1 cellular context compared by ENCODE assay signal in the genomic region with DNA sequence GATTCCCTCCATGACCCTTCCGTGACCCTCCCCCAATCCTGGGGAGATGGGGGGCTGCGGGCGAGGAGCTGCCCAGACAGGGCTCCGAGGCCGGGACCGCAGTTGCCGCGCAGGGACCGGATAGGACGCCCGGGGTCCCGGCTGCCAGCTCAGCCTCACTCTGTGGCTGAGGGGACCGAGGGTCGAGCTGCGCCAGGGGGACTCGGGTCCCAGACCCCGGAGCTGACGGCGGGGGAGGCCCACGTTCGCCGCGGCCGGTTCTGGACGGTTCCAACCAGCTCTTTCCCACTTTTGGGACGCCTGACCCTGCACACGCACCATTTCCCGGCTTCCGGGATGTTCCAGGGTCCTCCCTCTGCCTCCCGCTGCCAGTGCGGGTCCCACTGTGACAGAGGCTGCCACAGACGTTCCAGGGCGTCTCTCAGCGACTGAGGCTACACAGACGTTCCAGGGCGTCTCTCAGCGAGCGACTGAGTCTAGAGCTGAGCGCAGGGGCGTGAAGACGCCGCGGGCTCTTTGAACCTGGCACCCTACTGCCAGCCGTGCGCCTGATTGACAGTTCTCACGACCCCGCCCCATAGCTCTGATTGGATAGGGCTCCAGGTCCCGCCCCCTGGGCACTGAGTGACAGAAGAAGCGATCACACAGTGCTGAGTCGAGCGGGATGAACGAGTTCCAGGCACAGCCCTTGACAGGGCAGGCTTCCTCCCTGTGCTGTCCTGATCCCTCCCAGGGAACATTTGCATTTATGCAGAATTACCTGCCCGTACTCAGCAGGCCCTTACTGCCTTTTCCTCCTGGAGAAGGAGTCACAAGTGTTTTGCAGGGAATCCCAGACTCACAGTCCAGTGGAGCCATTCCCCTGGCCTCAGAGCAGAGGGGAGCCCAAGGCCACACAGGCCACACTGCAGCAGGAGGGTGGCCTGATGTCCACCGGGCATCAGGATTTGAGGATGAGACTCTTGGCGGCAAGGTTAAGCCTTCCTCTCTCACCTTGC.
TF ChIP-seq lines count a peak whose summit lies in the region.

TSS of gene ZNF563 (minus strand) at position 472 of the 998 bp plus-strand sequence. CDS start at position 321, 151 bp downstream.

TF ChIP-seq in HepG2, 621 proteins besides CTCF, POLR2A, EP300 and RAD21 (continued from another document and continues in another):
- TF ChIP-seq, protein P1, sequence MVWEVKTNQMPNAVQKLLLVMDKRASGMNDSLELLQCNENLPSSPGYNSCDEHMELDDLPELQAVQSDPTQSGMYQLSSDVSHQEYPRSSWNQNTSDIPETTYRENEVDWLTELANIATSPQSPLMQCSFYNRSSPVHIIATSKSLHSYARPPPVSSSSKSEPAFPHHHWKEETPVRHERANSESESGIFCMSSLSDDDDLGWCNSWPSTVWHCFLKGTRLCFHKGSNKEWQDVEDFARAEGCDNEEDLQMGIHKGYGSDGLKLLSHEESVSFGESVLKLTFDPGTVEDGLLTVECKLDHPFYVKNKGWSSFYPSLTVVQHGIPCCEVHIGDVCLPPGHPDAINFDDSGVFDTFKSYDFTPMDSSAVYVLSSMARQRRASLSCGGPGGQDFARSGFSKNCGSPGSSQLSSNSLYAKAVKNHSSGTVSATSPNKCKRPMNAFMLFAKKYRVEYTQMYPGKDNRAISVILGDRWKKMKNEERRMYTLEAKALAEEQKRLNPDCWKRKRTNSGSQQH (CRISPR knock-in tag; IDR thresholded peaks at IDR 0.05; ENCODE audit: low read depth) = peak; percentile 16; the same call in 1 of the 2 replicates
- TF ChIP-seq PCBP2 (optimal IDR thresholded peaks at IDR 0.05; ENCODE audit: low read depth, low read length, poor library complexity, severe bottlenecking) = no peak
- TF ChIP-seq, protein P2, sequence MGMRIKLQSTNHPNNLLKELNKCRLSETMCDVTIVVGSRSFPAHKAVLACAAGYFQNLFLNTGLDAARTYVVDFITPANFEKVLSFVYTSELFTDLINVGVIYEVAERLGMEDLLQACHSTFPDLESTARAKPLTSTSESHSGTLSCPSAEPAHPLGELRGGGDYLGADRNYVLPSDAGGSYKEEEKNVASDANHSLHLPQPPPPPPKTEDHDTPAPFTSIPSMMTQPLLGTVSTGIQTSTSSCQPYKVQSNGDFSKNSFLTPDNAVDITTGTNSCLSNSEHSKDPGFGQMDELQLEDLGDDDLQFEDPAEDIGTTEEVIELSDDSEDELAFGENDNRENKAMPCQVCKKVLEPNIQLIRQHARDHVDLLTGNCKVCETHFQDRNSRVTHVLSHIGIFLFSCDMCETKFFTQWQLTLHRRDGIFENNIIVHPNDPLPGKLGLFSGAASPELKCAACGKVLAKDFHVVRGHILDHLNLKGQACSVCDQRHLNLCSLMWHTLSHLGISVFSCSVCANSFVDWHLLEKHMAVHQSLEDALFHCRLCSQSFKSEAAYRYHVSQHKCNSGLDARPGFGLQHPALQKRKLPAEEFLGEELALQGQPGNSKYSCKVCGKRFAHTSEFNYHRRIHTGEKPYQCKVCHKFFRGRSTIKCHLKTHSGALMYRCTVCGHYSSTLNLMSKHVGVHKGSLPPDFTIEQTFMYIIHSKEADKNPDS (CRISPR knock-in tag; IDR thresholded peaks at IDR 0.05) = no peak
- peak; percentile 27; the same call in 1 of the 2 replicates for TF ChIP-seq ZKSCAN8 (CRISPR knock-in tag; IDR thresholded peaks at IDR 0.05; ENCODE audit: borderline replicate concordance)
- TF ChIP-seq DPF2 (CRISPR knock-in tag; IDR thresholded peaks at IDR 0.05; ENCODE audit: borderline replicate concordance, low read depth) = no peak
- 0 out of 2 replicates have a peak, but pooled peaks have one; percentile 68 for TF ChIP-seq NCOA1 (CRISPR knock-in tag; IDR thresholded peaks at IDR 0.05)
- 0 out of 2 replicates have a peak, but pooled peaks have one; percentile 50 for TF ChIP-seq ZC3H13 (CRISPR knock-in tag; IDR thresholded peaks at IDR 0.05)
- no peak for TF ChIP-seq ZNF441 (CRISPR knock-in tag; IDR thresholded peaks at IDR 0.05; ENCODE audit: borderline replicate concordance)
- TF ChIP-seq ZNF350 (CRISPR knock-in tag; IDR thresholded peaks at IDR 0.05; ENCODE audit: borderline replicate concordance, low read depth) = 0 out of 2 replicates have a peak, but pooled peaks have one; percentile 48
- no peak for TF ChIP-seq CENPX (CRISPR knock-in tag; IDR thresholded peaks at IDR 0.05)
- TF ChIP-seq ZNF772 (CRISPR knock-in tag; IDR thresholded peaks at IDR 0.05) = 0 out of 2 replicates have a peak, but pooled peaks have one; percentile 33
- TF ChIP-seq NCOA5 (CRISPR knock-in tag; IDR thresholded peaks at IDR 0.05) = no peak
- TF ChIP-seq ZNF282 (IDR thresholded peaks at IDR 0.05; ENCODE audit: partially characterized antibody) = no peak
- TF ChIP-seq ZNF674 (CRISPR knock-in tag; IDR thresholded peaks at IDR 0.05; ENCODE audit: low read depth) = no peak; the same call in 1 of the 2 replicates
- TF ChIP-seq, protein P3, sequence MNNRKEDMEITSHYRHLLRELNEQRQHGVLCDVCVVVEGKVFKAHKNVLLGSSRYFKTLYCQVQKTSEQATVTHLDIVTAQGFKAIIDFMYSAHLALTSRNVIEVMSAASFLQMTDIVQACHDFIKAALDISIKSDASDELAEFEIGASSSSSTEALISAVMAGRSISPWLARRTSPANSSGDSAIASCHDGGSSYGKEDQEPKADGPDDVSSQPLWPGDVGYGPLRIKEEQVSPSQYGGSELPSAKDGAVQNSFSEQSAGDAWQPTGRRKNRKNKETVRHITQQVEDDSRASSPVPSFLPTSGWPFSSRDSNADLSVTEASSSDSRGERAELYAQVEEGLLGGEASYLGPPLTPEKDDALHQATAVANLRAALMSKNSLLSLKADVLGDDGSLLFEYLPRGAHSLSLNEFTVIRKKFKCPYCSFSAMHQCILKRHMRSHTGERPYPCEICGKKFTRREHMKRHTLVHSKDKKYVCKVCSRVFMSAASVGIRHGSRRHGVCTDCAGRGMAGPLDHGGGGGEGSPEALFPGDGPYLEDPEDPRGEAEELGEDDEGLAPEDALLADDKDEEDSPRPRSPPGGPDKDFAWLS (CRISPR knock-in tag; IDR thresholded peaks at IDR 0.05; ENCODE audit: borderline replicate concordance) = no peak
- TF ChIP-seq, protein P4, sequence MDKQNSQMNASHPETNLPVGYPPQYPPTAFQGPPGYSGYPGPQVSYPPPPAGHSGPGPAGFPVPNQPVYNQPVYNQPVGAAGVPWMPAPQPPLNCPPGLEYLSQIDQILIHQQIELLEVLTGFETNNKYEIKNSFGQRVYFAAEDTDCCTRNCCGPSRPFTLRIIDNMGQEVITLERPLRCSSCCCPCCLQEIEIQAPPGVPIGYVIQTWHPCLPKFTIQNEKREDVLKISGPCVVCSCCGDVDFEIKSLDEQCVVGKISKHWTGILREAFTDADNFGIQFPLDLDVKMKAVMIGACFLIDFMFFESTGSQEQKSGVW (CRISPR knock-in tag; IDR thresholded peaks at IDR 0.05; ENCODE audit: borderline replicate concordance) = no peak
- TF ChIP-seq SNAPC4 (CRISPR knock-in tag; IDR thresholded peaks at IDR 0.05) = peak; percentile 88
- TF ChIP-seq NFYC (CRISPR knock-in tag; IDR thresholded peaks at IDR 0.05) = peak; percentile 95
- TF ChIP-seq PRMT3 (CRISPR knock-in tag; IDR thresholded peaks at IDR 0.05; ENCODE audit: borderline replicate concordance, low read depth) = no peak; the same call in 1 of the 2 replicates
- TF ChIP-seq HMG20A (CRISPR knock-in tag; IDR thresholded peaks at IDR 0.05; ENCODE audit: borderline replicate concordance) = no peak
- TF ChIP-seq GLI4 (CRISPR knock-in tag; IDR thresholded peaks at IDR 0.05; ENCODE audit: borderline replicate concordance) = no peak
- no peak for TF ChIP-seq ZNF841 (CRISPR knock-in tag; IDR thresholded peaks at IDR 0.05; ENCODE audit: borderline replicate concordance)
- TF ChIP-seq KDM4B (CRISPR knock-in tag; IDR thresholded peaks at IDR 0.05) = no peak; the same call in 1 of the 2 replicates
- peak; percentile 55; the same call in 1 of the 2 replicates for TF ChIP-seq GATA4 (IDR thresholded peaks at IDR 0.05; ENCODE audit: borderline replicate concordance, low read depth)
- TF ChIP-seq MIXL1 (CRISPR knock-in tag; IDR thresholded peaks at IDR 0.05) = peak; percentile 46; the same call in 1 of the 2 replicates
- TF ChIP-seq ATF2 (CRISPR knock-in tag; IDR thresholded peaks at IDR 0.05) = peak; percentile 71
- no peak for TF ChIP-seq ZNF484 (CRISPR knock-in tag; IDR thresholded peaks at IDR 0.05; ENCODE audit: borderline replicate concordance, low read depth)
- no peak for TF ChIP-seq MAFF (IDR thresholded peaks at IDR 0.05; ENCODE audit: low read depth, low read length)
- 0 out of 2 replicates have a peak, but pooled peaks have one; percentile 41 for TF ChIP-seq BRCA1 (CRISPR knock-in tag; IDR thresholded peaks at IDR 0.05)
- no peak; the same call in none of the 2 replicates for TF ChIP-seq MIER3 (CRISPR knock-in tag; IDR thresholded peaks at IDR 0.05; ENCODE audit: borderline replicate concordance)
- no peak for TF ChIP-seq ZNF143 (CRISPR knock-in tag; IDR thresholded peaks at IDR 0.05)
- 0 out of 2 replicates have a peak, but pooled peaks have one; percentile 62 for TF ChIP-seq ZMAT3 (CRISPR knock-in tag; conservative IDR thresholded peaks at IDR 0.05)
- no peak for TF ChIP-seq ZNF496 (CRISPR knock-in tag; IDR thresholded peaks at IDR 0.05; ENCODE audit: insufficient replicate concordance)
- TF ChIP-seq AHR (CRISPR knock-in tag; IDR thresholded peaks at IDR 0.05) = peak; percentile 76; the same call in 1 of the 2 replicates
- peak; percentile 89 for TF ChIP-seq RBFOX2 (IDR thresholded peaks at IDR 0.05; ENCODE audit: low read depth, low read length)
- TF ChIP-seq SPEN (CRISPR knock-in tag; IDR thresholded peaks at IDR 0.05; ENCODE audit: low read depth) = peak; percentile 82
- TF ChIP-seq ZNF251 (CRISPR knock-in tag; IDR thresholded peaks at IDR 0.05) = no peak
- TF ChIP-seq POGK (CRISPR knock-in tag; conservative IDR thresholded peaks at IDR 0.05) = peak; percentile 72; the same call in 1 of the 2 replicates
- TF ChIP-seq, protein P5, sequence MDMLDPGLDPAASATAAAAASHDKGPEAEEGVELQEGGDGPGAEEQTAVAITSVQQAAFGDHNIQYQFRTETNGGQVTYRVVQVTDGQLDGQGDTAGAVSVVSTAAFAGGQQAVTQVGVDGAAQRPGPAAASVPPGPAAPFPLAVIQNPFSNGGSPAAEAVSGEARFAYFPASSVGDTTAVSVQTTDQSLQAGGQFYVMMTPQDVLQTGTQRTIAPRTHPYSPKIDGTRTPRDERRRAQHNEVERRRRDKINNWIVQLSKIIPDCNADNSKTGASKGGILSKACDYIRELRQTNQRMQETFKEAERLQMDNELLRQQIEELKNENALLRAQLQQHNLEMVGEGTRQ (IDR thresholded peaks at IDR 0.05; ENCODE audit: low read depth, low read length) = no peak
- TF ChIP-seq, protein P5 (CRISPR knock-in tag; IDR thresholded peaks at IDR 0.05; ENCODE audit: borderline replicate concordance) = no peak
- peak; percentile 58; the same call in 1 of the 2 replicates for TF ChIP-seq ZNF546 (CRISPR knock-in tag; conservative IDR thresholded peaks at IDR 0.05)
